Comparison of ENCODE assay signal across 1 cellular context in the genomic region with DNA sequence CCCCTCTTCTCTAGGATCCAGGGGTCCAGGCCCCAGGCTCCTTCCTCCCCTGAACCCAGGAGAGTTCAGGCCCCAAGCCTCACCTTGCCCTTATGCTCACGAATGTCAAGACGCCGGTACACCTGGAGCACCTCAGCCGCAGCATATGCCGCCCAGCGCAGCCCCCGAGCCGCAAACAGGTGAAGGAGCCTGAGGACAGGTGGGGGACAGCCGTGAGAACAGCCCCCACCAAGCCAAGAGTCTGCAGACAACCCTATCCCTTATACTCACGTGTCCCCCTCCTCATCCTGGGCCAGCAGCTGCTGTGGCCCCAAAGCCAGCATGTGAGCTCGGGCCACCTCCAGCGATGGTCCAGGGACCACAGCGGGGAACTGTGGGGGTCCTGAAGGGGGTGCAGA.
TF ChIP-seq lines count a peak whose summit lies in the region.

No MANE protein-coding gene starts in this region.

TF ChIP-seq in GM12878, 131 proteins besides CTCF, POLR2A, EP300 and RAD21:
- TF ChIP-seq WRNIP1 (IDR thresholded peaks at IDR 0.05; ENCODE audit: borderline replicate concordance, low read depth, low read length) (no peak), CREB1 (IDR thresholded peaks at IDR 0.05; ENCODE audit: low read depth) (no peak), GATAD2B (conservative IDR thresholded peaks at IDR 0.05; ENCODE audit: low read depth) (no peak), NFYA (IDR thresholded peaks at IDR 0.05; ENCODE audit: borderline replicate concordance, low read depth, low read length) (no peak), POLR2AphosphoS2 (IDR thresholded peaks at IDR 0.05; ENCODE audit: low read depth, low read length) (no peak), DPF2 (IDR thresholded peaks at IDR 0.05) (no peak), BCL11A (IDR thresholded peaks at IDR 0.05; ENCODE audit: low read depth, low read length) (no peak), PAX8 (IDR thresholded peaks at IDR 0.05) (no peak), ZSCAN29 (IDR thresholded peaks at IDR 0.05) (no peak), BMI1 (IDR thresholded peaks at IDR 0.05; ENCODE audit: borderline replicate concordance) (no peak), NKRF (conservative IDR thresholded peaks at IDR 0.05) (no peak), STAT1 (conservative IDR thresholded peaks at IDR 0.05) (no peak)
- TF ChIP-seq, protein P1, sequence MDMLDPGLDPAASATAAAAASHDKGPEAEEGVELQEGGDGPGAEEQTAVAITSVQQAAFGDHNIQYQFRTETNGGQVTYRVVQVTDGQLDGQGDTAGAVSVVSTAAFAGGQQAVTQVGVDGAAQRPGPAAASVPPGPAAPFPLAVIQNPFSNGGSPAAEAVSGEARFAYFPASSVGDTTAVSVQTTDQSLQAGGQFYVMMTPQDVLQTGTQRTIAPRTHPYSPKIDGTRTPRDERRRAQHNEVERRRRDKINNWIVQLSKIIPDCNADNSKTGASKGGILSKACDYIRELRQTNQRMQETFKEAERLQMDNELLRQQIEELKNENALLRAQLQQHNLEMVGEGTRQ (IDR thresholded peaks at IDR 0.05; ENCODE audit: borderline replicate concordance, low read depth, low read length): no peak
- TF ChIP-seq, protein P2, sequence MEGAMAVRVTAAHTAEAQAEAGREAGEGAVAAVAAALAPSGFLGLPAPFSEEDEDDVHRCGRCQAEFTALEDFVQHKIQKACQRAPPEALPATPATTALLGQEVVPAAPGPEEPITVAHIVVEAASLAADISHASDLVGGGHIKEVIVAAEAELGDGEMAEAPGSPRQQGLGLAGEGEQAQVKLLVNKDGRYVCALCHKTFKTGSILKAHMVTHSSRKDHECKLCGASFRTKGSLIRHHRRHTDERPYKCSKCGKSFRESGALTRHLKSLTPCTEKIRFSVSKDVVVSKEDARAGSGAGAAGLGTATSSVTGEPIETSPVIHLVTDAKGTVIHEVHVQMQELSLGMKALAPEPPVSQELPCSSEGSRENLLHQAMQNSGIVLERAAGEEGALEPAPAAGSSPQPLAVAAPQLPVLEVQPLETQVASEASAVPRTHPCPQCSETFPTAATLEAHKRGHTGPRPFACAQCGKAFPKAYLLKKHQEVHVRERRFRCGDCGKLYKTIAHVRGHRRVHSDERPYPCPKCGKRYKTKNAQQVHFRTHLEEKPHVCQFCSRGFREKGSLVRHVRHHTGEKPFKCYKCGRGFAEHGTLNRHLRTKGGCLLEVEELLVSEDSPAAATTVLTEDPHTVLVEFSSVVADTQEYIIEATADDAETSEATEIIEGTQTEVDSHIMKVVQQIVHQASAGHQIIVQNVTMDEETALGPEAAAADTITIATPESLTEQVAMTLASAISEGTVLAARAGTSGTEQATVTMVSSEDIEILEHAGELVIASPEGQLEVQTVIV (IDR thresholded peaks at IDR 0.05; ENCODE audit: borderline replicate concordance, partially characterized antibody): no peak
